1 cellular context compared by ENCODE assay signal in the genomic region with DNA sequence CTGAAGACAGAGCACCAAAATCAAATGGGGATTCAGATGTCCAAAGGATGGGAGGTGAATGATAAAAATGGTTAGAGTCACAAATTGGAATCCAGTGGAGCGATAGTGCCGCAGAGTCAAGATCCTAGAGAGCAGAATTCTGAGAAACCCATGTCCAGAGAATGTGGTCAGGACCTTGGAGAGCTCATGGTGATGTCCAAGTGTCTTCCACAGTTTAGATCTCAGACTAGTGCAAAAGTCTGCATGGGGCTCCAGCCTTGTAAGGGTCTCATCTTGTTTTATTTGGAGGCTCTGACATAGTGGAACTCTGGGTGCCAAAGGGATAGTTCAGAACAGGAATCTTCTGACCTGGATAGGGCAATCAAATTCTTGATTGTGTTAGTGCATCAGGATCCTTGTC.
TF ChIP-seq lines count a peak whose summit lies in the region.

No MANE protein-coding gene starts in this region.

TF ChIP-seq in K562, 482 proteins besides CTCF, POLR2A, EP300 and RAD21 (continued from another document):
- TF ChIP-seq SIX5 (IDR thresholded peaks at IDR 0.05; ENCODE audit: borderline replicate concordance in 1 of 2, insufficient read depth in 1 of 2, low read depth in 1 of 2, low read length in 2 of 2) = no peak
- TF ChIP-seq, protein P1, sequence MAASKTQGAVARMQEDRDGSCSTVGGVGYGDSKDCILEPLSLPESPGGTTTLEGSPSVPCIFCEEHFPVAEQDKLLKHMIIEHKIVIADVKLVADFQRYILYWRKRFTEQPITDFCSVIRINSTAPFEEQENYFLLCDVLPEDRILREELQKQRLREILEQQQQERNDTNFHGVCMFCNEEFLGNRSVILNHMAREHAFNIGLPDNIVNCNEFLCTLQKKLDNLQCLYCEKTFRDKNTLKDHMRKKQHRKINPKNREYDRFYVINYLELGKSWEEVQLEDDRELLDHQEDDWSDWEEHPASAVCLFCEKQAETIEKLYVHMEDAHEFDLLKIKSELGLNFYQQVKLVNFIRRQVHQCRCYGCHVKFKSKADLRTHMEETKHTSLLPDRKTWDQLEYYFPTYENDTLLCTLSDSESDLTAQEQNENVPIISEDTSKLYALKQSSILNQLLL (CRISPR knock-in tag; IDR thresholded peaks at IDR 0.05; ENCODE audit: borderline replicate concordance) = no peak
- TF ChIP-seq SREBF2 (CRISPR knock-in tag; IDR thresholded peaks at IDR 0.05) = no peak
- TF ChIP-seq BCL6 (CRISPR knock-in tag; IDR thresholded peaks at IDR 0.05) = peak; percentile 33; the same call in 1 of the 2 replicates
- TF ChIP-seq, protein P2, sequence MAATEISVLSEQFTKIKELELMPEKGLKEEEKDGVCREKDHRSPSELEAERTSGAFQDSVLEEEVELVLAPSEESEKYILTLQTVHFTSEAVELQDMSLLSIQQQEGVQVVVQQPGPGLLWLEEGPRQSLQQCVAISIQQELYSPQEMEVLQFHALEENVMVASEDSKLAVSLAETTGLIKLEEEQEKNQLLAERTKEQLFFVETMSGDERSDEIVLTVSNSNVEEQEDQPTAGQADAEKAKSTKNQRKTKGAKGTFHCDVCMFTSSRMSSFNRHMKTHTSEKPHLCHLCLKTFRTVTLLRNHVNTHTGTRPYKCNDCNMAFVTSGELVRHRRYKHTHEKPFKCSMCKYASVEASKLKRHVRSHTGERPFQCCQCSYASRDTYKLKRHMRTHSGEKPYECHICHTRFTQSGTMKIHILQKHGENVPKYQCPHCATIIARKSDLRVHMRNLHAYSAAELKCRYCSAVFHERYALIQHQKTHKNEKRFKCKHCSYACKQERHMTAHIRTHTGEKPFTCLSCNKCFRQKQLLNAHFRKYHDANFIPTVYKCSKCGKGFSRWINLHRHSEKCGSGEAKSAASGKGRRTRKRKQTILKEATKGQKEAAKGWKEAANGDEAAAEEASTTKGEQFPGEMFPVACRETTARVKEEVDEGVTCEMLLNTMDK (IDR thresholded peaks at IDR 0.05; ENCODE audit: borderline replicate concordance, insufficient read depth, low read depth, low read length, poor library complexity, severe bottlenecking) = no peak
- peak; percentile 60; the same call in 1 of the 2 replicates for TF ChIP-seq DMBX1 (CRISPR knock-in tag; IDR thresholded peaks at IDR 0.05; ENCODE audit: borderline replicate concordance)
- TF ChIP-seq RBM34 (IDR thresholded peaks at IDR 0.05; ENCODE audit: borderline replicate concordance, insufficient read depth, low read length) = no peak
- no peak for TF ChIP-seq NR4A1 (CRISPR knock-in tag; IDR thresholded peaks at IDR 0.05)
- 0 out of 2 replicates have a peak, but pooled peaks have one; percentile 45 for TF ChIP-seq NR4A1 (tag; IDR thresholded peaks at IDR 0.05)
- TF ChIP-seq ZNF124 (CRISPR knock-in tag; IDR thresholded peaks at IDR 0.05) = no peak
- TF ChIP-seq, protein P3, sequence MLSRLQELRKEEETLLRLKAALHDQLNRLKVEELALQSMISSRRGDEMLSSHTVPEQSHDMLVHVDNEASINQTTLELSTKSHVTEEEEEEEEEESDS (CRISPR knock-in tag; IDR thresholded peaks at IDR 0.05) = no peak
- TF ChIP-seq, protein P4, sequence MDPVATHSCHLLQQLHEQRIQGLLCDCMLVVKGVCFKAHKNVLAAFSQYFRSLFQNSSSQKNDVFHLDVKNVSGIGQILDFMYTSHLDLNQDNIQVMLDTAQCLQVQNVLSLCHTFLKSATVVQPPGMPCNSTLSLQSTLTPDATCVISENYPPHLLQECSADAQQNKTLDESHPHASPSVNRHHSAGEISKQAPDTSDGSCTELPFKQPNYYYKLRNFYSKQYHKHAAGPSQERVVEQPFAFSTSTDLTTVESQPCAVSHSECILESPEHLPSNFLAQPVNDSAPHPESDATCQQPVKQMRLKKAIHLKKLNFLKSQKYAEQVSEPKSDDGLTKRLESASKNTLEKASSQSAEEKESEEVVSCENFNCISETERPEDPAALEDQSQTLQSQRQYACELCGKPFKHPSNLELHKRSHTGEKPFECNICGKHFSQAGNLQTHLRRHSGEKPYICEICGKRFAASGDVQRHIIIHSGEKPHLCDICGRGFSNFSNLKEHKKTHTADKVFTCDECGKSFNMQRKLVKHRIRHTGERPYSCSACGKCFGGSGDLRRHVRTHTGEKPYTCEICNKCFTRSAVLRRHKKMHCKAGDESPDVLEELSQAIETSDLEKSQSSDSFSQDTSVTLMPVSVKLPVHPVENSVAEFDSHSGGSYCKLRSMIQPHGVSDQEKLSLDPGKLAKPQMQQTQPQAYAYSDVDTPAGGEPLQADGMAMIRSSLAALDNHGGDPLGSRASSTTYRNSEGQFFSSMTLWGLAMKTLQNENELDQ (CRISPR knock-in tag; IDR thresholded peaks at IDR 0.05; ENCODE audit: borderline replicate concordance) = no peak
- 0 out of 2 replicates have a peak, but pooled peaks have one; percentile 32 for TF ChIP-seq ZNF584 (CRISPR knock-in tag; IDR thresholded peaks at IDR 0.05; ENCODE audit: low read depth)
- TF ChIP-seq CBFB (CRISPR knock-in tag; IDR thresholded peaks at IDR 0.05) = no peak
- TF ChIP-seq NCOR1 (IDR thresholded peaks at IDR 0.05) = no peak
- TF ChIP-seq ELF1 (tag; IDR thresholded peaks at IDR 0.05) = no peak
- TF ChIP-seq, protein P5, sequence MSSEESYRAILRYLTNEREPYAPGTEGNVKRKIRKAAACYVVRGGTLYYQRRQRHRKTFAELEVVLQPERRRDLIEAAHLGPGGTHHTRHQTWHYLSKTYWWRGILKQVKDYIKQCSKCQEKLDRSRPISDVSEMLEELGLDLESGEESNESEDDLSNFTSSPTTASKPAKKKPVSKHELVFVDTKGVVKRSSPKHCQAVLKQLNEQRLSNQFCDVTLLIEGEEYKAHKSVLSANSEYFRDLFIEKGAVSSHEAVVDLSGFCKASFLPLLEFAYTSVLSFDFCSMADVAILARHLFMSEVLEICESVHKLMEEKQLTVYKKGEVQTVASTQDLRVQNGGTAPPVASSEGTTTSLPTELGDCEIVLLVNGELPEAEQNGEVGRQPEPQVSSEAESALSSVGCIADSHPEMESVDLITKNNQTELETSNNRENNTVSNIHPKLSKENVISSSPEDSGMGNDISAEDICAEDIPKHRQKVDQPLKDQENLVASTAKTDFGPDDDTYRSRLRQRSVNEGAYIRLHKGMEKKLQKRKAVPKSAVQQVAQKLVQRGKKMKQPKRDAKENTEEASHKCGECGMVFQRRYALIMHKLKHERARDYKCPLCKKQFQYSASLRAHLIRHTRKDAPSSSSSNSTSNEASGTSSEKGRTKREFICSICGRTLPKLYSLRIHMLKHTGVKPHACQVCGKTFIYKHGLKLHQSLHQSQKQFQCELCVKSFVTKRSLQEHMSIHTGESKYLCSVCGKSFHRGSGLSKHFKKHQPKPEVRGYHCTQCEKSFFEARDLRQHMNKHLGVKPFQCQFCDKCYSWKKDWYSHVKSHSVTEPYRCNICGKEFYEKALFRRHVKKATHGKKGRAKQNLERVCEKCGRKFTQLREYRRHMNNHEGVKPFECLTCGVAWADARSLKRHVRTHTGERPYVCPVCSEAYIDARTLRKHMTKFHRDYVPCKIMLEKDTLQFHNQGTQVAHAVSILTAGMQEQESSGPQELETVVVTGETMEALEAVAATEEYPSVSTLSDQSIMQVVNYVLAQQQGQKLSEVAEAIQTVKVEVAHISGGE (CRISPR knock-in tag; IDR thresholded peaks at IDR 0.05) = peak in 1 of 3 experiments; percentile 45; a peak in 1 of 6 replicates
- no peak for TF ChIP-seq ILF3 (IDR thresholded peaks at IDR 0.05; ENCODE audit: borderline replicate concordance)
- TF ChIP-seq NFXL1 (CRISPR knock-in tag; IDR thresholded peaks at IDR 0.05) = no peak
- peak; percentile 99 for TF ChIP-seq EHMT2 (IDR thresholded peaks at IDR 0.05)
- TF ChIP-seq, protein P6, sequence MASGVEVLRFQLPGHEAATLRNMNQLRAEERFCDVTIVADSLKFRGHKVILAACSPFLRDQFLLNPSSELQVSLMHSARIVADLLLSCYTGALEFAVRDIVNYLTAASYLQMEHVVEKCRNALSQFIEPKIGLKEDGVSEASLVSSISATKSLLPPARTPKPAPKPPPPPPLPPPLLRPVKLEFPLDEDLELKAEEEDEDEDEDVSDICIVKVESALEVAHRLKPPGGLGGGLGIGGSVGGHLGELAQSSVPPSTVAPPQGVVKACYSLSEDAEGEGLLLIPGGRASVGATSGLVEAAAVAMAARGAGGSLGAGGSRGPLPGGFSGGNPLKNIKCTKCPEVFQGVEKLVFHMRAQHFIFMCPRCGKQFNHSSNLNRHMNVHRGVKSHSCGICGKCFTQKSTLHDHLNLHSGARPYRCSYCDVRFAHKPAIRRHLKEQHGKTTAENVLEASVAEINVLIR (CRISPR knock-in tag; IDR thresholded peaks at IDR 0.05) = no peak
- peak in 1 of 2 experiments; percentile 37; a peak in 1 of 4 replicates for TF ChIP-seq RCOR1 (IDR thresholded peaks at IDR 0.05; ENCODE audit: borderline replicate concordance in 1 of 2, low read depth in 2 of 2, low read length in 2 of 2)
- no peak for TF ChIP-seq ZC3H11A (IDR thresholded peaks at IDR 0.05; ENCODE audit: low read depth, low read length)
- TF ChIP-seq, protein P7, sequence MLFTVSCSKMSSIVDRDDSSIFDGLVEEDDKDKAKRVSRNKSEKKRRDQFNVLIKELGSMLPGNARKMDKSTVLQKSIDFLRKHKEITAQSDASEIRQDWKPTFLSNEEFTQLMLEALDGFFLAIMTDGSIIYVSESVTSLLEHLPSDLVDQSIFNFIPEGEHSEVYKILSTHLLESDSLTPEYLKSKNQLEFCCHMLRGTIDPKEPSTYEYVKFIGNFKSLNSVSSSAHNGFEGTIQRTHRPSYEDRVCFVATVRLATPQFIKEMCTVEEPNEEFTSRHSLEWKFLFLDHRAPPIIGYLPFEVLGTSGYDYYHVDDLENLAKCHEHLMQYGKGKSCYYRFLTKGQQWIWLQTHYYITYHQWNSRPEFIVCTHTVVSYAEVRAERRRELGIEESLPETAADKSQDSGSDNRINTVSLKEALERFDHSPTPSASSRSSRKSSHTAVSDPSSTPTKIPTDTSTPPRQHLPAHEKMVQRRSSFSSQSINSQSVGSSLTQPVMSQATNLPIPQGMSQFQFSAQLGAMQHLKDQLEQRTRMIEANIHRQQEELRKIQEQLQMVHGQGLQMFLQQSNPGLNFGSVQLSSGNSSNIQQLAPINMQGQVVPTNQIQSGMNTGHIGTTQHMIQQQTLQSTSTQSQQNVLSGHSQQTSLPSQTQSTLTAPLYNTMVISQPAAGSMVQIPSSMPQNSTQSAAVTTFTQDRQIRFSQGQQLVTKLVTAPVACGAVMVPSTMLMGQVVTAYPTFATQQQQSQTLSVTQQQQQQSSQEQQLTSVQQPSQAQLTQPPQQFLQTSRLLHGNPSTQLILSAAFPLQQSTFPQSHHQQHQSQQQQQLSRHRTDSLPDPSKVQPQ (CRISPR knock-in tag; IDR thresholded peaks at IDR 0.05; ENCODE audit: borderline replicate concordance) = no peak
- no peak for TF ChIP-seq FOSL1 (tag; conservative IDR thresholded peaks at IDR 0.05)
- no peak for TF ChIP-seq KAT7 (CRISPR knock-in tag; IDR thresholded peaks at IDR 0.05; ENCODE audit: borderline replicate concordance)
- TF ChIP-seq ZNF197 (CRISPR knock-in tag; IDR thresholded peaks at IDR 0.05; ENCODE audit: low read depth) = 0 out of 2 replicates have a peak, but pooled peaks have one; percentile 57
- TF ChIP-seq ZNF316 (IDR thresholded peaks at IDR 0.05) = no peak
- TF ChIP-seq BCOR (IDR thresholded peaks at IDR 0.05) = no peak
- TF ChIP-seq, protein P8, sequence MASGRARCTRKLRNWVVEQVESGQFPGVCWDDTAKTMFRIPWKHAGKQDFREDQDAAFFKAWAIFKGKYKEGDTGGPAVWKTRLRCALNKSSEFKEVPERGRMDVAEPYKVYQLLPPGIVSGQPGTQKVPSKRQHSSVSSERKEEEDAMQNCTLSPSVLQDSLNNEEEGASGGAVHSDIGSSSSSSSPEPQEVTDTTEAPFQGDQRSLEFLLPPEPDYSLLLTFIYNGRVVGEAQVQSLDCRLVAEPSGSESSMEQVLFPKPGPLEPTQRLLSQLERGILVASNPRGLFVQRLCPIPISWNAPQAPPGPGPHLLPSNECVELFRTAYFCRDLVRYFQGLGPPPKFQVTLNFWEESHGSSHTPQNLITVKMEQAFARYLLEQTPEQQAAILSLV (tag; IDR thresholded peaks at IDR 0.05) = no peak
- TF ChIP-seq SMARCE1 (IDR thresholded peaks at IDR 0.05) = no peak
- TF ChIP-seq ZNF143 (CRISPR knock-in tag; IDR thresholded peaks at IDR 0.05) = no peak
- TF ChIP-seq, protein P9, sequence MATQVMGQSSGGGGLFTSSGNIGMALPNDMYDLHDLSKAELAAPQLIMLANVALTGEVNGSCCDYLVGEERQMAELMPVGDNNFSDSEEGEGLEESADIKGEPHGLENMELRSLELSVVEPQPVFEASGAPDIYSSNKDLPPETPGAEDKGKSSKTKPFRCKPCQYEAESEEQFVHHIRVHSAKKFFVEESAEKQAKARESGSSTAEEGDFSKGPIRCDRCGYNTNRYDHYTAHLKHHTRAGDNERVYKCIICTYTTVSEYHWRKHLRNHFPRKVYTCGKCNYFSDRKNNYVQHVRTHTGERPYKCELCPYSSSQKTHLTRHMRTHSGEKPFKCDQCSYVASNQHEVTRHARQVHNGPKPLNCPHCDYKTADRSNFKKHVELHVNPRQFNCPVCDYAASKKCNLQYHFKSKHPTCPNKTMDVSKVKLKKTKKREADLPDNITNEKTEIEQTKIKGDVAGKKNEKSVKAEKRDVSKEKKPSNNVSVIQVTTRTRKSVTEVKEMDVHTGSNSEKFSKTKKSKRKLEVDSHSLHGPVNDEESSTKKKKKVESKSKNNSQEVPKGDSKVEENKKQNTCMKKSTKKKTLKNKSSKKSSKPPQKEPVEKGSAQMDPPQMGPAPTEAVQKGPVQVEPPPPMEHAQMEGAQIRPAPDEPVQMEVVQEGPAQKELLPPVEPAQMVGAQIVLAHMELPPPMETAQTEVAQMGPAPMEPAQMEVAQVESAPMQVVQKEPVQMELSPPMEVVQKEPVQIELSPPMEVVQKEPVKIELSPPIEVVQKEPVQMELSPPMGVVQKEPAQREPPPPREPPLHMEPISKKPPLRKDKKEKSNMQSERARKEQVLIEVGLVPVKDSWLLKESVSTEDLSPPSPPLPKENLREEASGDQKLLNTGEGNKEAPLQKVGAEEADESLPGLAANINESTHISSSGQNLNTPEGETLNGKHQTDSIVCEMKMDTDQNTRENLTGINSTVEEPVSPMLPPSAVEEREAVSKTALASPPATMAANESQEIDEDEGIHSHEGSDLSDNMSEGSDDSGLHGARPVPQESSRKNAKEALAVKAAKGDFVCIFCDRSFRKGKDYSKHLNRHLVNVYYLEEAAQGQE (CRISPR knock-in tag; IDR thresholded peaks at IDR 0.05; ENCODE audit: low read depth) = peak; percentile 95
- TF ChIP-seq XRCC3 (IDR thresholded peaks at IDR 0.05) = no peak
- TF ChIP-seq ZNF23 (CRISPR knock-in tag; IDR thresholded peaks at IDR 0.05) = no peak
- no peak for TF ChIP-seq NR2C1 (IDR thresholded peaks at IDR 0.05)
- TF ChIP-seq NR2C1 (tag; IDR thresholded peaks at IDR 0.05) = 0 out of 2 replicates have a peak, but pooled peaks have one; percentile 30
- no peak for TF ChIP-seq FOS (IDR thresholded peaks at IDR 0.05; ENCODE audit: extremely low read depth, insufficient read length)
- TF ChIP-seq ZNF282 (CRISPR knock-in tag; IDR thresholded peaks at IDR 0.05) = no peak
- TF ChIP-seq IRF2 (CRISPR knock-in tag; IDR thresholded peaks at IDR 0.05) = no peak
TF ChIP-seq in K562: peak in this region for 18.
